ENCODE assay signal across 11 cellular contexts in genomic region chr5:41334758-41335157, GRCh38.
DNase-seq lines count a peak whose midpoint lies in the region; ATAC-seq and TF ChIP-seq lines count a peak whose summit lies in the region.
"Had no signal": no experiment of that assay in that cellular context is flagged by ENCODE, and none has a peak within 500 bp of the region (broad histone marks: within the 10 kb centered on the region; RNA-seq: fewer than 3 reads in every experiment).

No MANE protein-coding gene starts in this region.

- H3K27me3 ChIP-seq in A673 (replicated peaks; ENCODE audit: insufficient read depth, low read depth, low read length, poor library complexity): no peaks in the 10 kb centered on the region

- CTCF ChIA-PET in A673 (lab: Charles Lee): interaction anchor here (0.5 kb wide), 1 partner anchor 58 kb away, joined by 3 read pairs; no protein-coding TSS in a partner anchor

- intact Hi-C loops in A673 (cut with micrococcal nuclease; ENCODE audit: unreplicated experiment) (loop anchor here (5.0 kb wide), 1 partner anchor 62 kb away; no protein-coding TSS in a partner anchor), left ventricle myocardium superior (cut with micrococcal nuclease) (no loop called here)

- H3K9me3 ChIP-seq in A673 (ENCODE audit: low read depth, low read length, poor library complexity, severe bottlenecking): no peaks in the 10 kb centered on the region

- POLR2A ChIA-PET in A673 (lab: Charles Lee; ENCODE audit: low non-redundant PET): interaction anchor here (0.5 kb wide), 1 partner anchor 31 kb away, joined by 9 read pairs; no protein-coding TSS in a partner anchor

- H3K4me1 Mint-ChIP-seq in nephron progenitor cell: peaks cover 4% of the 10 kb centered on the region

- H3K27ac Mint-ChIP-seq in nephron progenitor cell: no peak overlapping the region
- H3K27ac Mint-ChIP-seq: activated T-cell treated with anti-CD3 and anti-CD28 coated beads, Interleukin-2, amount 50 U/mL, for 72 hours had no signal

- DNase-seq in A673 (ENCODE audit: low spot score) (peak; percentile 79), left ventricle myocardium superior (peak; percentile 59), SHP77 (lab: John Stamatoyannopoulos, UW) (no peak), nephron progenitor cell (no peak), NCI-H1092 (lab: John Stamatoyannopoulos, UW) (no peak), SW480 (ENCODE audit: low spot score) (no peak)
- DNase-seq: activated T-cell treated with anti-CD3 and anti-CD28 coated beads, Interleukin-2, amount 50 U/mL, for 72 hours; RPMI8226 had no signal

- H3K36me3 Mint-ChIP-seq in nephron progenitor cell (ENCODE audit: low read depth): no peaks in the 10 kb centered on the region

- peaks cover 10% of the 10 kb centered on the region for H3K9me3 Mint-ChIP-seq in nephron progenitor cell

- peaks cover 3% of the 10 kb centered on the region for H3K27me3 Mint-ChIP-seq in nephron progenitor cell (ENCODE audit: low read depth, poor library complexity)

- no TSS peak for BruUV-seq in A673 (replicated peaks; lab: Mats Ljungman, UMichigan)

- H3K4me3 ChIP-seq in A673 (ENCODE audit: low read depth, low read length, poor library complexity, severe bottlenecking): no peak overlapping the region
- H3K4me3 ChIP-seq: K562 had no signal

- ATAC-seq in GM21360 (IDR thresholded peaks at IDR 0.05; ENCODE audit: unreplicated experiment) (peak; percentile 75), HG03520 (IDR thresholded peaks at IDR 0.05; ENCODE audit: unreplicated experiment) (peak; percentile 87), left ventricle myocardium superior (peak; percentile 84)
- ATAC-seq: activated T-cell treated with anti-CD3 and anti-CD28 coated beads, Interleukin-2, amount 50 U/mL, for 72 hours; K562 had no signal

- no peak overlapping the region for H3K4me3 Mint-ChIP-seq in nephron progenitor cell
- H3K4me3 Mint-ChIP-seq: activated T-cell treated with anti-CD3 and anti-CD28 coated beads, Interleukin-2, amount 50 U/mL, for 72 hours had no signal

- H3K4me1 ChIP-seq in A673 (ENCODE audit: insufficient read depth, low read length, poor library complexity, severe bottlenecking): peaks cover 32% of the 10 kb centered on the region

- H3K36me3 ChIP-seq in A673 (ENCODE audit: insufficient read depth, low read length, poor library complexity, severe bottlenecking): no peaks in the 10 kb centered on the region

- no peak for TF ChIP-seq CTCF in A673 (conservative IDR thresholded peaks at IDR 0.05; ENCODE audit: low read depth, low read length)
- no peak for TF ChIP-seq CTCF in nephron progenitor cell (IDR thresholded peaks at IDR 0.05)

- peak overlapping the region; percentile 34 for H3K27ac ChIP-seq in A673 (ENCODE audit: low read depth, low read length, poor library complexity, severe bottlenecking)

Comparison
In these comparisons a context has a peak if more than half of its experiments do, and no peak if none do; other contexts are left out.
1. DNase-seq: peak in A673 (single experiment) and left ventricle myocardium superior (single experiment); none in SHP77 (0 of 2), nephron progenitor cell (single experiment), NCI-H1092 (single experiment) and SW480 (single experiment).
2. Peak in every context shown above with its lines, with median percentiles within 50 percentile points of each other: ATAC-seq.